Comparison of ENCODE assay signal across 1 cellular context in genomic region chr2:71331581-71332412, GRCh38.
TF ChIP-seq lines count a peak whose summit lies in the region.

ZNF638 (plus strand) TSS chr2:71331782; CDS start chr2:71348955, 17,173 bp downstream.

TF ChIP-seq in K562, 482 proteins besides CTCF, POLR2A, EP300 and RAD21 (continued from another document and continues in another):
- TF ChIP-seq TFAP4 (CRISPR knock-in tag; IDR thresholded peaks at IDR 0.05; ENCODE audit: borderline replicate concordance) (peak; percentile 51), SLC30A9 (CRISPR knock-in tag; IDR thresholded peaks at IDR 0.05) (no peak), E4F1 (CRISPR knock-in tag; IDR thresholded peaks at IDR 0.05; ENCODE audit: borderline replicate concordance) (no peak), FOXP1 (CRISPR knock-in tag; IDR thresholded peaks at IDR 0.05) (no peak), CREM (IDR thresholded peaks at IDR 0.05; ENCODE audit: low read depth) (peak; percentile 43; the same call in 1 of the 2 replicates), ZNF3 (CRISPR knock-in tag; IDR thresholded peaks at IDR 0.05) (no peak), CHCHD3 (CRISPR knock-in tag; IDR thresholded peaks at IDR 0.05) (no peak), HIVEP1 (CRISPR knock-in tag; IDR thresholded peaks at IDR 0.05) (no peak), BDP1 (IDR thresholded peaks at IDR 0.05; ENCODE audit: insufficient read depth, insufficient read length) (no peak), ZNF277 (CRISPR knock-in tag; IDR thresholded peaks at IDR 0.05; ENCODE audit: borderline replicate concordance) (no peak), ZNF253 (CRISPR knock-in tag; conservative IDR thresholded peaks at IDR 0.05) (no peak), ZNF280B (CRISPR knock-in tag; IDR thresholded peaks at IDR 0.05) (no peak), POLR2B (IDR thresholded peaks at IDR 0.05; ENCODE audit: low read depth, partially characterized antibody) (peak; percentile 96), RB1 (IDR thresholded peaks at IDR 0.05; ENCODE audit: low read depth) (peak; percentile 80), MBD2 (IDR thresholded peaks at IDR 0.05; ENCODE audit: borderline replicate concordance, low read depth) (0 out of 2 replicates have a peak, but pooled peaks have one; percentile 62), ZKSCAN1 (IDR thresholded peaks at IDR 0.05; ENCODE audit: low read depth, low read length) (peak; percentile 43; the same call in 1 of the 2 replicates), ID3 (CRISPR knock-in tag; IDR thresholded peaks at IDR 0.05) (no peak), ID3 (tag; IDR thresholded peaks at IDR 0.05) (no peak), STAT6 (CRISPR knock-in tag; IDR thresholded peaks at IDR 0.05) (no peak), POLR2H (tag; IDR thresholded peaks at IDR 0.05; ENCODE audit: low read depth) (peak; percentile 47; the same call in 1 of the 2 replicates), PML (IDR thresholded peaks at IDR 0.05; ENCODE audit: low read length) (peak; percentile 80), RBM34 (IDR thresholded peaks at IDR 0.05; ENCODE audit: borderline replicate concordance, insufficient read depth, low read length) (no peak), CREB3L1 (IDR thresholded peaks at IDR 0.05; ENCODE audit: borderline replicate concordance, low read depth) (peak; percentile 52; the same call in 1 of the 2 replicates), SIX5 (IDR thresholded peaks at IDR 0.05; ENCODE audit: borderline replicate concordance in 1 of 2, insufficient read depth in 1 of 2, low read depth in 1 of 2, low read length in 2 of 2) (no peak), ARID2 (IDR thresholded peaks at IDR 0.05) (no peak), THRA (IDR thresholded peaks at IDR 0.05) (no peak), POU5F1 (IDR thresholded peaks at IDR 0.05; ENCODE audit: borderline replicate concordance, low read depth, low read length, partially characterized antibody) (peak; percentile 70), SMARCA4 (IDR thresholded peaks at IDR 0.05) (no peak; the same call in 1 of the 2 replicates), FIP1L1 (IDR thresholded peaks at IDR 0.05; ENCODE audit: low read depth, low read length, poor library complexity, severe bottlenecking) (no peak), DEAF1 (CRISPR knock-in tag; IDR thresholded peaks at IDR 0.05) (peak; percentile 50), ZNF263 (CRISPR knock-in tag; IDR thresholded peaks at IDR 0.05; ENCODE audit: borderline replicate concordance) (no peak), RFX5 (IDR thresholded peaks at IDR 0.05; ENCODE audit: low read depth, low read length) (no peak), ZNF668 (CRISPR knock-in tag; IDR thresholded peaks at IDR 0.05) (no peak), TAF7 (tag; IDR thresholded peaks at IDR 0.05) (peak; percentile 54), SIN3B (IDR thresholded peaks at IDR 0.05; ENCODE audit: low read depth) (peak; percentile 29; the same call in 1 of the 2 replicates), ZNF431 (CRISPR knock-in tag; IDR thresholded peaks at IDR 0.05) (no peak), BRD4 (IDR thresholded peaks at IDR 0.05) (no peak), DDX20 (tag; IDR thresholded peaks at IDR 0.05; ENCODE audit: low read depth) (no peak), BHLHE40 (IDR thresholded peaks at IDR 0.05; ENCODE audit: low read length) (no peak), ZC3H11A (IDR thresholded peaks at IDR 0.05; ENCODE audit: low read depth, low read length) (no peak), MAZ (CRISPR knock-in tag; conservative IDR thresholded peaks at IDR 0.05 in 1 of 2, IDR thresholded peaks at IDR 0.05 in 1 of 2) (peak; percentile 21 to 54; a peak in 3 of 4 replicates), ELK3 (CRISPR knock-in tag; IDR thresholded peaks at IDR 0.05) (no peak), IRF2 (CRISPR knock-in tag; IDR thresholded peaks at IDR 0.05) (no peak), ERF (CRISPR knock-in tag; IDR thresholded peaks at IDR 0.05) (no peak), TEAD2 (tag; IDR thresholded peaks at IDR 0.05) (no peak), RUNX1 (IDR thresholded peaks at IDR 0.05; ENCODE audit: low read depth) (no peak), HOXB6 (CRISPR knock-in tag; IDR thresholded peaks at IDR 0.05; ENCODE audit: borderline replicate concordance) (no peak), JUND (IDR thresholded peaks at IDR 0.05; ENCODE audit: borderline replicate concordance, low read depth, low read length) (no peak), JUND (tag; IDR thresholded peaks at IDR 0.05; ENCODE audit: borderline replicate concordance, low read depth, low read length) (no peak), ZNF146 (CRISPR knock-in tag; IDR thresholded peaks at IDR 0.05; ENCODE audit: unreplicated experiment) (no peak), KLF13 (tag; IDR thresholded peaks at IDR 0.05; ENCODE audit: borderline replicate concordance, low read depth) (no peak), ZNF655 (CRISPR knock-in tag; IDR thresholded peaks at IDR 0.05) (no peak), HDGF (IDR thresholded peaks at IDR 0.05) (peak; percentile 79; the same call in 1 of the 2 replicates), NBN (IDR thresholded peaks at IDR 0.05; ENCODE audit: low read depth) (no peak; the same call in 1 of the 2 replicates), RBM22 (IDR thresholded peaks at IDR 0.05; ENCODE audit: low read depth, low read length, poor library complexity, severe bottlenecking) (peak; percentile 32)
